ENCODE assay signal across 26 cellular contexts in the genomic region with DNA sequence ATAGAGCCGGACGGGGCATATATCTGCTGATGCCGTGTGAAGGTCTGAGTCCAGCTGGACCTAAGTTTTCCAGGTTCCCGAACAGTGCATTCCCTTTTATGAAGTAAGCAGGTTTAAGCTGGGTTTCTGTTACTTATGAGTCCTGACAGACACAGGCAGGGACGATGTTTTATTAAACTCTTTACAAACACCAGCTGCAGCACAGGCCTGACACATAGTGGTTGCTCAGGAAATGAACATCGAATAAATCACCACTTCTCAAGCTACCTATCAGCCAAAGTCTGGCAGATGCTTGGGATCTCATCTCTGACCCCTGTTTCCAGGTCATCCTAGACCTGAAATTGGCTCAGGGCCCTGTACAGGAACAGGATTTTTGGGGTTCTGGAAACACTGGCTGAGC. TPM values are rescaled to one million over a fixed set of nuclear protein-coding genes. Genes with fewer than 3 reads are reported as not detected.
DNase-seq lines count a peak whose midpoint lies in the region; ATAC-seq and TF ChIP-seq lines count a peak whose summit lies in the region.
"Had no signal": no experiment of that assay in that cellular context is flagged by ENCODE, and none has a peak within 500 bp of the region (broad histone marks: within the 10 kb centered on the region; RNA-seq: fewer than 3 reads in every experiment).

No MANE protein-coding gene starts in this region.

- ATAC-seq in effector memory CD8-positive, alpha-beta T cell (replicated peaks), result no peak
- no peak for ATAC-seq in HG02623 (IDR thresholded peaks at IDR 0.05; ENCODE audit: unreplicated experiment)
- ATAC-seq: activated naive CD4-positive, alpha-beta T cell treated with anti-CD3 and anti-CD28 coated beads, Interleukin-2, amount 50 U/mL, for 72 hours; body of pancreas; GM12878; naive thymus-derived CD4-positive, alpha-beta T cell had no signal

- DNase-seq in AG04450 (ENCODE audit: low read depth, low spot score), result no peak
- DNase-seq in HFFc6, result peak; percentile 12
- DNase-seq in cardiac fibroblast (ENCODE audit: low read depth in 2 of 2), result peak; percentile 17 to 33
- DNase-seq in left kidney (ENCODE audit: low read depth, low spot score), result peak; percentile 40
- DNase-seq in effector memory CD8-positive, alpha-beta T cell, result no peak
- DNase-seq in SHP77 treated with DMSO at 0.1 percent for 48 hours (lab: John Stamatoyannopoulos, UW), result no peak
- DNase-seq in NCI-H1105 (lab: John Stamatoyannopoulos, UW), result no peak
- DNase-seq: activated CD4-positive, alpha-beta memory T cell treated with anti-CD3 and anti-CD28 coated beads, Interleukin-2, amount 10 ng/mL, durations not matched to agents 7 days and 5 days; activated T-cell treated with anti-CD3 and anti-CD28 coated beads, Interleukin-2, amount 50 U/mL, for 24 hours; body of pancreas; dorsolateral prefrontal cortex; GDM1; hippocampal formation; mammary epithelial cell; naive thymus-derived CD4-positive, alpha-beta T cell; NCI-H2029 treated with DMSO at 0.1 percent for 48 hours; NCI-H510A treated with DMSO at 0.1 percent for 48 hours; SJCRH30; stimulated activated CD4-positive, alpha-beta T cell treated with anti-CD3 and anti-CD28 coated beads, Interleukin-2, amount 100 ng/mL, for 48 hours; T-helper 2 cell had no signal

- H3K27ac ChIP-seq in AG04450 (ENCODE audit: low read depth, low read length), result no peak overlapping the region
- H3K27ac ChIP-seq: BLaER1, body of pancreas, esophagus muscularis mucosa, SJCRH30 had no signal

- no peaks in the 10 kb centered on the region for H3K9me3 Mint-ChIP-seq in HFFc6
- no peaks in the 10 kb centered on the region for H3K9me3 Mint-ChIP-seq in effector memory CD8-positive, alpha-beta T cell
- H3K9me3 Mint-ChIP-seq: activated CD4-positive, alpha-beta memory T cell treated with anti-CD3 and anti-CD28 coated beads, Interleukin-2, amount 10 ng/mL, durations not matched to agents 7 days and 5 days; activated naive CD4-positive, alpha-beta T cell treated with anti-CD3 and anti-CD28 coated beads, Interleukin-2, amount 50 U/mL, for 72 hours; activated T-cell treated with anti-CD3 and anti-CD28 coated beads, Interleukin-2, amount 50 U/mL, for 24 hours; naive thymus-derived CD4-positive, alpha-beta T cell had no signal

- no peaks in the 10 kb centered on the region for H3K9me3 ChIP-seq in AG04450 (ENCODE audit: control insufficient read depth, insufficient read depth, low read length)
- H3K9me3 ChIP-seq: body of pancreas, esophagus muscularis mucosa, SJCRH30 had no signal

- H3K4me3 ChIP-seq in AG04450 (ENCODE audit: low read depth, low read length), result no peak overlapping the region
- H3K4me3 ChIP-seq in cardiac fibroblast (replicated peaks in 1 of 2; ENCODE audit: low read depth in 2 of 2, low read length in 2 of 2), result no peak overlapping the region
- H3K4me3 ChIP-seq: BLaER1, body of pancreas, dorsolateral prefrontal cortex, esophagus muscularis mucosa, GM12878, SJCRH30 had no signal

- H3K4me3 Mint-ChIP-seq in HFFc6, result no peak overlapping the region
- H3K4me3 Mint-ChIP-seq in effector memory CD8-positive, alpha-beta T cell, result no peak overlapping the region
- H3K4me3 Mint-ChIP-seq: activated CD4-positive, alpha-beta memory T cell treated with anti-CD3 and anti-CD28 coated beads, Interleukin-2, amount 10 ng/mL, durations not matched to agents 7 days and 5 days; activated T-cell treated with anti-CD3 and anti-CD28 coated beads, Interleukin-2, amount 50 U/mL, for 24 hours; naive thymus-derived CD4-positive, alpha-beta T cell; WTC11 had no signal

- H3K36me3 Mint-ChIP-seq in HFFc6 (ENCODE audit: low read depth), result no peaks in the 10 kb centered on the region
- no peaks in the 10 kb centered on the region for H3K36me3 Mint-ChIP-seq in effector memory CD8-positive, alpha-beta T cell (ENCODE audit: insufficient read depth)
- H3K36me3 Mint-ChIP-seq: activated naive CD4-positive, alpha-beta T cell treated with anti-CD3 and anti-CD28 coated beads, Interleukin-2, amount 50 U/mL, for 72 hours had no signal

- no peak overlapping the region for H3K27ac Mint-ChIP-seq in HFFc6
- no peak overlapping the region for H3K27ac Mint-ChIP-seq in effector memory CD8-positive, alpha-beta T cell
- H3K27ac Mint-ChIP-seq: activated CD4-positive, alpha-beta memory T cell treated with anti-CD3 and anti-CD28 coated beads, Interleukin-2, amount 10 ng/mL, durations not matched to agents 7 days and 5 days; activated naive CD4-positive, alpha-beta T cell treated with anti-CD3 and anti-CD28 coated beads, Interleukin-2, amount 50 U/mL, for 72 hours; activated T-cell treated with anti-CD3 and anti-CD28 coated beads, Interleukin-2, amount 50 U/mL, for 24 hours; naive thymus-derived CD4-positive, alpha-beta T cell; WTC11 had no signal

- peaks cover 27% of the 10 kb centered on the region for H3K27me3 Mint-ChIP-seq in HFFc6 (ENCODE audit: insufficient read depth)
- peaks cover 15 to 18% of the 10 kb centered on the region in 2 donors for H3K27me3 Mint-ChIP-seq in effector memory CD8-positive, alpha-beta T cell
- H3K27me3 Mint-ChIP-seq: activated CD4-positive, alpha-beta memory T cell treated with anti-CD3 and anti-CD28 coated beads, Interleukin-2, amount 10 ng/mL, durations not matched to agents 7 days and 5 days; activated T-cell treated with anti-CD3 and anti-CD28 coated beads, Interleukin-2, amount 50 U/mL, for 24 hours had no signal

- POLR2A ChIA-PET in AG04450 (lab: Yijun Ruan, JAX), result no interaction called here

- TF ChIP-seq CTCF in AG04450 (IDR thresholded peaks at IDR 0.05; ENCODE audit: low read depth, low read length) (peak; percentile 34; the same call in 1 of the 2 replicates), HFFc6 (IDR thresholded peaks at IDR 0.05) (no peak; the same call in 1 of the 2 replicates), cardiac fibroblast (IDR thresholded peaks at IDR 0.05; ENCODE audit: low read depth, low read length) (peak; percentile 8)

- H3K4me1 Mint-ChIP-seq in HFFc6 (ENCODE audit: low read depth), result no peaks in the 10 kb centered on the region
- no peaks in the 10 kb centered on the region for H3K4me1 Mint-ChIP-seq in effector memory CD8-positive, alpha-beta T cell (ENCODE audit: low read depth in 2 of 2)
- H3K4me1 Mint-ChIP-seq: WTC11 had no signal

- CTCF ChIA-PET in AG04450 (lab: Charles Lee), result interaction anchor here (0.5 to 1.6 kb wide), 3 partner anchors 26 to 43 kb away, joined by 3 to 9 read pairs (median 3); no protein-coding TSS in a partner anchor

- H3K27me3 ChIP-seq in AG04450 (ENCODE audit: control insufficient read depth, insufficient read depth, low read length), result peaks cover 2% of the 10 kb centered on the region
- H3K27me3 ChIP-seq: BLaER1, body of pancreas, dorsolateral prefrontal cortex, esophagus muscularis mucosa had no signal

RNA-seq across cellular contexts. Expression of gene RAD18, which starts 50.9 kb away (rescaled TPM):
- polyA plus RNA-seq in AG04450 (2011; rRNA removed), result 6.7 and 10.7 TPM in 2 replicates
- polyA minus RNA-seq in AG04450 (2011; rRNA and poly(A)+ RNA removed), result 6.4 and 9.8 TPM in 2 replicates
- total RNA-seq in HFFc6 (2021; fragmentation: NEBNext Ultra II Directional; extraction: Animal tissue kit (Norgen Biotek cat#: 25700)), result 10 to 100 TPM; 25.0 to 34.0 (median 31.9) TPM

Comparison
In these comparisons a context has a peak if more than half of its experiments do, and no peak if none do; other contexts are left out.
1. DNase-seq: peak in HFFc6 (single experiment), cardiac fibroblast (2 of 2) and left kidney (single experiment); none in AG04450 (single experiment), effector memory CD8-positive, alpha-beta T cell (0 of 3), SHP77 treated with DMSO at 0.1 percent for 48 hours (single experiment) and NCI-H1105 (single experiment).